ENCODE assay signal across 19 cellular contexts in genomic region chr5:81222285-81222684, GRCh38. TPM values are rescaled to one million over a fixed set of nuclear protein-coding genes. Genes with fewer than 3 reads are reported as not detected.
DNase-seq lines count a peak whose midpoint lies in the region; ATAC-seq and TF ChIP-seq lines count a peak whose summit lies in the region.
"Had no signal": no experiment of that assay in that cellular context is flagged by ENCODE, and none has a peak within 500 bp of the region (broad histone marks: within the 10 kb centered on the region; RNA-seq: fewer than 3 reads in every experiment).

No MANE protein-coding gene starts in this region.

- no peak overlapping the region for H3K4me2 ChIP-seq in Karpas-422 (ENCODE audit: low read depth, low read length, poor library complexity, severe bottlenecking)
- H3K4me2 ChIP-seq: BLaER1 had no signal

- H3K36me3 ChIP-seq in Karpas-422 (ENCODE audit: insufficient read depth, low read length) (peaks cover 13% of the 10 kb centered on the region), lower lobe of right lung (no peaks in the 10 kb centered on the region), upper lobe of right lung (no peaks in the 10 kb centered on the region)
- H3K36me3 ChIP-seq: BE2C, BLaER1 had no signal

- no peaks in the 10 kb centered on the region for H3K9me2 ChIP-seq in Karpas-422 (replicated peaks; ENCODE audit: insufficient read depth, low read length)

- H3K4me1 ChIP-seq in Karpas-422 (ENCODE audit: low read length) (peaks cover 34% of the 10 kb centered on the region), lower lobe of right lung (no peaks in the 10 kb centered on the region), upper lobe of right lung (no peaks in the 10 kb centered on the region), foreskin keratinocyte (no peaks in the 10 kb centered on the region)
- H3K4me1 ChIP-seq: BE2C, BLaER1 had no signal

- H3K4me3 ChIP-seq in Karpas-422 (ENCODE audit: low read length) (no peak overlapping the region), lower lobe of right lung (no peak overlapping the region), upper lobe of right lung (no peak overlapping the region)
- H3K4me3 ChIP-seq: BLaER1 had no signal

- H3K9me3 ChIP-seq in Karpas-422 (ENCODE audit: low read length) (no peaks in the 10 kb centered on the region), lower lobe of right lung (no peaks in the 10 kb centered on the region), upper lobe of right lung (no peaks in the 10 kb centered on the region)
- H3K9me3 ChIP-seq: BE2C had no signal

- intact Hi-C loops in lower lobe of right lung (cut with DNase I) (no loop called here), upper lobe of right lung (cut with DNase I) (no loop called here)

- H3K9ac ChIP-seq in Karpas-422 (ENCODE audit: low read length): no peak overlapping the region
- H3K9ac ChIP-seq: BLaER1 had no signal

- no peak for TF ChIP-seq CTCF in lower lobe of right lung (IDR thresholded peaks at IDR 0.05)
- TF ChIP-seq CTCF in upper lobe of right lung (IDR thresholded peaks at IDR 0.05): no peak
- no peak for TF ChIP-seq CTCF in foreskin keratinocyte (conservative IDR thresholded peaks at IDR 0.05)

- H3K27me3 ChIP-seq in Karpas-422 (ENCODE audit: low read length): no peaks in the 10 kb centered on the region
- no peaks in the 10 kb centered on the region for H3K27me3 ChIP-seq in lower lobe of right lung (ENCODE audit: low read depth)
- H3K27me3 ChIP-seq in upper lobe of right lung: no peaks in the 10 kb centered on the region
- peaks cover 4% of the 10 kb centered on the region for H3K27me3 ChIP-seq in foreskin keratinocyte
- H3K27me3 ChIP-seq: BE2C, BLaER1 had no signal

- H3K27ac ChIP-seq in Karpas-422 (ENCODE audit: low read length): peak overlapping the region; percentile 3; the same call in 1 of the 2 replicates
- no peak overlapping the region for H3K27ac ChIP-seq in lower lobe of right lung
- no peak overlapping the region for H3K27ac ChIP-seq in upper lobe of right lung
- H3K27ac ChIP-seq in foreskin keratinocyte: no peak overlapping the region
- H3K27ac ChIP-seq: BLaER1 had no signal

- H3K79me2 ChIP-seq in Karpas-422 (ENCODE audit: low read length): peaks cover 20% of the 10 kb centered on the region

- DNase-seq in Karpas-422 (no peak), lower lobe of right lung (no peak), upper lobe of right lung (no peak), NK-92 (lab: John Stamatoyannopoulos, UW; ENCODE audit: unreplicated experiment) (no peak), foreskin keratinocyte (no peak)
- DNase-seq: 8988T; ACHN; BE2C; C1 segment of cervical spinal cord; CD4-positive, alpha-beta memory T cell; CD4-positive, CD25-positive, alpha-beta regulatory T cell; CD8-positive, alpha-beta memory T cell; COR-L47; DMS79 treated with DMSO at 0.1 percent for 48 hours; GF-D8 had no signal

- ATAC-seq in lower lobe of right lung (peak; percentile 74 to 90), upper lobe of right lung (peak; percentile 84), foreskin keratinocyte (no peak), HG02938 (IDR thresholded peaks at IDR 0.05; ENCODE audit: unreplicated experiment) (no peak)

- H4K20me1 ChIP-seq in Karpas-422 (ENCODE audit: insufficient read depth, low read depth, low read length): no peaks in the 10 kb centered on the region
- H4K20me1 ChIP-seq: BLaER1 had no signal

- no peak overlapping the region for H2AFZ ChIP-seq in Karpas-422 (ENCODE audit: low read length)

RNA-seq across cellular contexts. Expression of gene CKMT2, which starts 10.8 kb away (rescaled TPM):
- not detected in 2 replicates for total RNA-seq in Karpas-422 (2014; rRNA removed; shearing (Covaris generic); ENCODE audit: low replicate concordance)
- total RNA-seq in lower lobe of right lung (1.4 TPM), upper lobe of right lung (3.0 TPM), foreskin keratinocyte (not detected in 2 replicates)
- polyA plus RNA-seq in foreskin keratinocyte: not detected in 2 replicates
- total RNA-seq: A673; CD4-positive, alpha-beta memory T cell; CD4-positive, CD25-positive, alpha-beta regulatory T cell; CD8-positive, alpha-beta memory T cell had no signal
- polyA plus RNA-seq: CD14-positive monocyte; CD4-positive, alpha-beta memory T cell; CD8-positive, alpha-beta memory T cell had no signal

Comparison
In these comparisons a context has a peak if more than half of its experiments do, and no peak if none do; other contexts are left out.
1. ATAC-seq: peak in lower lobe of right lung (2 of 2) and upper lobe of right lung (single experiment); none in foreskin keratinocyte (single experiment) and HG02938 (single experiment).